ENCODE assay signal across 8 cellular contexts in the genomic region with DNA sequence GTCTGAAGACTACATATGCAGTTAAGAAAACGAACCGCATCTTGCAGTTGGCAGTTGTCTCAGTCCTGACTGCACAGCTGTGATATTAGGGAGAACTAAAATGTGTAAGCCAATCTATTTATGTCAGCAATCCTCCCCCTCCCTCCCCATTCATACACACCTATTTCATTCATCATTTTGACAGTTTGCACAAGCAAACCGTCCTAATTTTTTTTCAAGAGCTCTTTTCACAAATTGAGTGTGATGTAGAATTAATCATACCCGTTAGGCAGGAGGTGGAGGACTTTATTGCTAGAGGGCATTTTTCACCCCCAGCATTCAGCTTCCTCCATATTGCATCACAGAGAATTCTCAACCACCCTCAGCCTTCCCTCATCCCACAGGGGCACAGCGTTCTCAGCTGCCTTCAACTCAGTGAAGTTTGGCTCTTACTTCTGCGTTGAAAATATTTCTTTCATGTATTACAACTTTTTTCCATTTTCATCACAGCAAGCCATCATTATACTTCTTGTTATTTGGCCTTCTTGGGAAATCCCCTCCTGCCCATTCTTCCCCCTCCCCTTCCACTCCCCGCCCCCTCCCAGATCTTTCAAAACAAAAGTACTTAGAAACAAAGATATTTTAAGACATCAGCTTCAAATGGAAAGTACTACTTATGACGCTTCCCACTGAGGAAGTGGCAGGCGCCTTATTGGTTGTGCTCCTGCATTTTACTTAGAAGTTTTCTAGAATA. TPM values are rescaled to one million over a fixed set of nuclear protein-coding genes. Genes with fewer than 3 reads are reported as not detected.
DNase-seq lines count a peak whose midpoint lies in the region; ATAC-seq, FAIRE-seq and TF ChIP-seq lines count a peak whose summit lies in the region.

No MANE protein-coding gene starts in this region.

- TF ChIP-seq EP300 in A549 (IDR thresholded peaks at IDR 0.05): no peak

- H3K27me3 Mint-ChIP-seq in stimulated activated naive CD8-positive, alpha-beta T cell treated with anti-CD3 and anti-CD28 coated beads, Interleukin-15, amount 100 ng/mL, for 72 hours: no peaks in the 10 kb centered on the region
- no peaks in the 10 kb centered on the region for H3K27me3 Mint-ChIP-seq in glutamatergic neuron (ENCODE audit: unreplicated experiment)

- TF ChIP-seq RAD21 in A549 (conservative IDR thresholded peaks at IDR 0.05 in 1 of 2, IDR thresholded peaks at IDR 0.05 in 1 of 2): no peak

- no peak for ATAC-seq in A549
- ATAC-seq in HG03565 (IDR thresholded peaks at IDR 0.05; ENCODE audit: unreplicated experiment): peak; percentile 60
- peak; percentile 66 for ATAC-seq in mucosa of descending colon
- ATAC-seq in stimulated activated naive CD8-positive, alpha-beta T cell treated with anti-CD3 and anti-CD28 coated beads, Interleukin-15, amount 100 ng/mL, for 72 hours: peak; percentile 84

- CTCF ChIA-PET in A549 (lab: Yijun Ruan, JAX): no interaction called here

- FAIRE-seq in A549 (lab: Jason Lieb, UNC): no peak

- DNase-seq in A549 (ENCODE audit: low read depth in 1 of 2, low spot score in 1 of 2) (no peak), GM19240 (ENCODE audit: insufficient read length, low spot score) (peak; percentile 20), T-helper 1 cell (peak; percentile 31 to 83 (median 53)), astrocyte of the cerebellum (ENCODE audit: low read depth) (peak; percentile 34), mucosa of descending colon (peak in 1 of 3 donors; percentile 32), glutamatergic neuron (no peak)
- peak; percentile 50 to 64 for DNase-seq in stimulated activated naive CD8-positive, alpha-beta T cell treated with anti-CD3 and anti-CD28 coated beads, Interleukin-15, amount 100 ng/mL, for 72 hours

- no peak overlapping the region for H3K4me3 ChIP-seq in A549
- no peak overlapping the region for H3K4me3 ChIP-seq in astrocyte of the cerebellum (ENCODE audit: low read depth, low read length)
- H3K4me3 ChIP-seq in mucosa of descending colon: no peak overlapping the region

- 71% methylated on average over 9 of the region's 9 CpGs for WGBS in A549 (ENCODE audit: missing lambda C conversion rate)

- POLR2A ChIA-PET in A549 (lab: Yijun Ruan, JAX): no interaction called here

- no peaks in the 10 kb centered on the region for H3K9me3 ChIP-seq in A549
- H3K9me3 ChIP-seq in mucosa of descending colon: no peaks in the 10 kb centered on the region

- no peaks in the 10 kb centered on the region for H3K9me3 Mint-ChIP-seq in stimulated activated naive CD8-positive, alpha-beta T cell treated with anti-CD3 and anti-CD28 coated beads, Interleukin-15, amount 100 ng/mL, for 72 hours
- H3K9me3 Mint-ChIP-seq in glutamatergic neuron (ENCODE audit: unreplicated experiment): no peaks in the 10 kb centered on the region

- H3K36me3 Mint-ChIP-seq in glutamatergic neuron (ENCODE audit: unreplicated experiment): no peaks in the 10 kb centered on the region

- H3K4me1 ChIP-seq in A549: no peaks in the 10 kb centered on the region
- H3K4me1 ChIP-seq in mucosa of descending colon (ENCODE audit: low read depth): no peaks in the 10 kb centered on the region

- no peak for TF ChIP-seq POLR2A in A549 (IDR thresholded peaks at IDR 0.05; ENCODE audit: low read length)

- H3K4me3 Mint-ChIP-seq in stimulated activated naive CD8-positive, alpha-beta T cell treated with anti-CD3 and anti-CD28 coated beads, Interleukin-15, amount 100 ng/mL, for 72 hours: peak overlapping the region; percentile 74 to 84
- no peak overlapping the region for H3K4me3 Mint-ChIP-seq in glutamatergic neuron (ENCODE audit: unreplicated experiment)

- 0 out of 3 replicates have a peak overlapping the region, but pooled peaks have one; percentile 3 for H3K4me2 ChIP-seq in A549

- TF ChIP-seq CTCF in A549 (IDR thresholded peaks at IDR 0.05) (no peak), astrocyte of the cerebellum (IDR thresholded peaks at IDR 0.05; ENCODE audit: low read depth, low read length, missing control alignments) (no peak), mucosa of descending colon (IDR thresholded peaks at IDR 0.05) (no peak), glutamatergic neuron (IDR thresholded peaks at IDR 0.05; ENCODE audit: partially characterized antibody, unreplicated experiment) (no peak)

- intact Hi-C loops in mucosa of descending colon (cut with DNase I, micrococcal nuclease): no loop called here

- in situ Hi-C loops in astrocyte of the cerebellum (cut with HindIII; ENCODE audit: low sequenced_read_pairs): no loop called here

- H3K27ac Mint-ChIP-seq in stimulated activated naive CD8-positive, alpha-beta T cell treated with anti-CD3 and anti-CD28 coated beads, Interleukin-15, amount 100 ng/mL, for 72 hours: peak overlapping the region; percentile 99 to 100
- no peak overlapping the region for H3K27ac Mint-ChIP-seq in glutamatergic neuron (ENCODE audit: unreplicated experiment)

- no peak overlapping the region for H3K27ac ChIP-seq in A549

- H3K4me1 Mint-ChIP-seq in stimulated activated naive CD8-positive, alpha-beta T cell treated with anti-CD3 and anti-CD28 coated beads, Interleukin-15, amount 100 ng/mL, for 72 hours: peaks cover 47% of the 10 kb centered on the region
- no peaks in the 10 kb centered on the region for H3K4me1 Mint-ChIP-seq in glutamatergic neuron (ENCODE audit: low read depth, unreplicated experiment)

- no peaks in the 10 kb centered on the region for H3K36me3 ChIP-seq in mucosa of descending colon (ENCODE audit: low read depth)

TF ChIP-seq in A549, 52 proteins besides CTCF, POLR2A, EP300 and RAD21:
- TF ChIP-seq HOXA7 (CRISPR knock-in tag; IDR thresholded peaks at IDR 0.05) (no peak), TFCP2L1 (CRISPR knock-in tag; IDR thresholded peaks at IDR 0.05) (no peak), KDM1A (IDR thresholded peaks at IDR 0.05; ENCODE audit: low read depth) (no peak)
- TF ChIP-seq, protein P1, sequence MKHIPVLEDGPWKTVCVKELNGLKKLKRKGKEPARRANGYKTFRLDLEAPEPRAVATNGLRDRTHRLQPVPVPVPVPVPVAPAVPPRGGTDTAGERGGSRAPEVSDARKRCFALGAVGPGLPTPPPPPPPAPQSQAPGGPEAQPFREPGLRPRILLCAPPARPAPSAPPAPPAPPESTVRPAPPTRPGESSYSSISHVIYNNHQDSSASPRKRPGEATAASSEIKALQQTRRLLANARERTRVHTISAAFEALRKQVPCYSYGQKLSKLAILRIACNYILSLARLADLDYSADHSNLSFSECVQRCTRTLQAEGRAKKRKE (CRISPR knock-in tag; IDR thresholded peaks at IDR 0.05; ENCODE audit: low read depth): no peak

RNA-seq across cellular contexts. Expression of gene NOX3, which starts 37.5 kb away (rescaled TPM):
- polyA plus RNA-seq in A549 (2011; rRNA removed) (not detected in 2 replicates), A549 (2017; fragmentation: RNase III; extraction: RNeasy Plus Mini Kit Qiagen cat#74134 plus additional on column Dnase treatment) (not detected in 3 replicates)
- not detected in 2 replicates for polyA plus RNA-seq in A549 (2012; cell fraction: cytosol; rRNA removed)
- polyA plus RNA-seq in A549 (2012; cell fraction: nucleus; rRNA removed): not detected in 2 replicates
- not detected in 2 replicates for polyA minus RNA-seq in A549 (2011; rRNA and poly(A)+ RNA removed)
- total RNA-seq in mucosa of descending colon (not detected), glutamatergic neuron (ENCODE audit: unreplicated experiment) (not detected)

Comparison
In these comparisons a context has a peak if more than half of its experiments do, and no peak if none do; other contexts are left out.
1. ATAC-seq: peak in HG03565 (single experiment), mucosa of descending colon (single experiment) and stimulated activated naive CD8-positive, alpha-beta T cell treated with anti-CD3 and anti-CD28 coated beads, Interleukin-15, amount 100 ng/mL, for 72 hours (single experiment); none in A549 (0 of 2).
2. DNase-seq: peak in GM19240 (single experiment), T-helper 1 cell (5 of 5), astrocyte of the cerebellum (single experiment) and stimulated activated naive CD8-positive, alpha-beta T cell treated with anti-CD3 and anti-CD28 coated beads, Interleukin-15, amount 100 ng/mL, for 72 hours (2 of 2); none in A549 (0 of 2) and glutamatergic neuron (single experiment).